8 cellular contexts compared by ENCODE assay signal in genomic region chr3:16884748-16885587, GRCh38.
DNase-seq lines count a peak whose midpoint lies in the region; ATAC-seq and TF ChIP-seq lines count a peak whose summit lies in the region.

TSS of gene PLCL2 (plus strand) at chr3:16884955. CDS start at chr3:16885040, 85 bp downstream.

- H3K4me3 ChIP-seq in epithelial cell of esophagus (ENCODE audit: low read length) (peak within 1 kb of the TSS; percentile 56), muscle layer of duodenum (ENCODE audit: low read depth in 1 of 2, low read length in 2 of 2) (peak within 1 kb of the TSS; percentile 77 to 89)

- H3K36me3 ChIP-seq in muscle layer of duodenum (ENCODE audit: control insufficient read depth in 1 of 2, insufficient read depth in 2 of 2, low read length in 2 of 2) = no peaks in the 10 kb centered on the region

- H3K27me3 ChIP-seq in muscle layer of duodenum (ENCODE audit: low read depth, low read length) = no peaks in the 10 kb centered on the region

- DNase-seq in NCI-H2081 (lab: John Stamatoyannopoulos, UW) (peak; percentile 35 to 49), NCI-H2081 treated with DMSO at 0.1 percent for 48 hours (lab: John Stamatoyannopoulos, UW) (no peak), NCI-H82 treated with DMSO at 0.1 percent for 48 hours (lab: John Stamatoyannopoulos, UW; ENCODE audit: unreplicated experiment) (peak; percentile 43), epithelial cell of esophagus (ENCODE audit: low read depth) (peak; percentile 21)
- DNase-seq in activated CD8-positive, alpha-beta memory T cell treated with anti-CD3 and anti-CD28 coated beads, Interleukin-2, amount 50 U/mL, for 4 hours = peak; percentile 71
- peak; percentile 67 for DNase-seq in stimulated activated naive CD4-positive, alpha-beta T cell treated with Interleukin-2 at 50 U/mL for 16 hours (lab: John Stamatoyannopoulos, UW)

- peak within 1 kb of the TSS; percentile 83 for H3K27ac ChIP-seq in muscle layer of duodenum (ENCODE audit: low read length)

- H3K9me3 ChIP-seq in muscle layer of duodenum (ENCODE audit: control insufficient read depth in 1 of 2, low read length in 2 of 2) = no peaks in the 10 kb centered on the region

- H3K4me1 ChIP-seq in muscle layer of duodenum (ENCODE audit: control insufficient read depth in 1 of 2, insufficient read depth in 2 of 2, low read length in 2 of 2) = peaks cover 4 to 10% of the 10 kb centered on the region in 2 donors

- no peak for TF ChIP-seq CTCF in epithelial cell of esophagus (IDR thresholded peaks at IDR 0.05; ENCODE audit: insufficient read depth, low read depth, low read length, missing control alignments)

- peak; percentile 39 for ATAC-seq in HG02870 (IDR thresholded peaks at IDR 0.05; ENCODE audit: unreplicated experiment)
